ENCODE assay signal across 35 cellular contexts in genomic region chr22:45420011-45420410, GRCh38. TPM values are rescaled to one million over a fixed set of nuclear protein-coding genes. Genes with fewer than 3 reads are reported as not detected.
"Had no signal": no experiment of that assay in that cellular context is flagged by ENCODE, and none has a peak within 500 bp of the region (broad histone marks: within the 10 kb centered on the region; RNA-seq: fewer than 3 reads in every experiment).

No MANE protein-coding gene starts in this region.

- H3K27me3 Mint-ChIP-seq: activated B cell treated with CpG ODN at 0.5 μM for 24 hours; activated CD4-positive, alpha-beta memory T cell treated with anti-CD3 and anti-CD28 coated beads, Interleukin-2, amount 10 ng/mL, durations not matched to agents 7 days and 5 days; activated naive CD4-positive, alpha-beta T cell treated with anti-CD3 and anti-CD28 coated beads, Interleukin-2, amount 10 ng/mL, durations not matched to agents 7 days and 5 days; activated naive CD8-positive, alpha-beta T cell; activated naive CD8-positive, alpha-beta T cell treated with anti-CD3 and anti-CD28 coated beads, Interleukin-2, amount 50 U/mL, for 24 hours; activated T-cell treated with anti-CD3 and anti-CD28 coated beads, Interleukin-2, amount 50 U/mL, for 24 hours had no signal

- H3K4me3 Mint-ChIP-seq: activated B cell treated with CpG ODN at 0.5 μM for 24 hours; activated CD4-positive, alpha-beta memory T cell treated with anti-CD3 and anti-CD28 coated beads, Interleukin-2, amount 10 ng/mL, durations not matched to agents 7 days and 5 days; activated naive CD4-positive, alpha-beta T cell treated with anti-CD3 and anti-CD28 coated beads, Interleukin-2, amount 10 ng/mL, durations not matched to agents 7 days and 5 days; activated naive CD8-positive, alpha-beta T cell; activated naive CD8-positive, alpha-beta T cell treated with anti-CD3 and anti-CD28 coated beads, Interleukin-2, amount 50 U/mL, for 24 hours; activated T-cell treated with anti-CD3 and anti-CD28 coated beads, Interleukin-2, amount 50 U/mL, for 24 hours; brain had no signal

- H3K27ac ChIP-seq: KMS-11, PC-9, RWPE1, VCaP had no signal

- H3K4me3 ChIP-seq: PC-9 had no signal

- H3K36me3 Mint-ChIP-seq: activated naive CD8-positive, alpha-beta T cell had no signal

- H3K4me2 ChIP-seq: KMS-11, PC-9 had no signal

- DNase-seq: activated B cell treated with CpG ODN at 0.5 μM for 24 hours; activated CD4-positive, alpha-beta T cell treated with anti-CD3 and anti-CD28 coated beads for 1 hour; activated CD4-positive, alpha-beta T cell treated with anti-CD3 and anti-CD28 coated beads for 48 hours; activated naive CD4-positive, alpha-beta T cell treated with anti-CD3 and anti-CD28 coated beads, Interleukin-2, amount 10 ng/mL, durations not matched to agents 7 days and 5 days; activated naive CD8-positive, alpha-beta T cell treated with anti-CD3 and anti-CD28 coated beads, Interleukin-2, amount 50 U/mL, for 24 hours; activated T-cell treated with anti-CD3 and anti-CD28 coated beads, Interleukin-2, amount 50 U/mL, for 24 hours; anterior cingulate cortex; caudate nucleus; cerebellar nuclear complex; MM.1S; MV-4-11; NCI-H1092; NCI-H1436 treated with DMSO at 0.1 percent for 48 hours; NCI-H1694 treated with DMSO at 0.1 percent for 48 hours; NCI-H2029; NCI-H345; NCI-H524 treated with DMSO at 0.1 percent for 48 hours; NCI-H748 treated with DMSO at 0.1 percent for 48 hours; NK-92 treated with Interleukin-12 subunit alpha and Interleukin-12 subunit beta, amount 100 ng/mL, for 24 hours; PC-9; SW 1271; T-helper 1 cell; T-helper 2 cell; T-helper 9 cell had no signal

- H3K9ac ChIP-seq: KMS-11 had no signal

- H2AFZ ChIP-seq: PC-9 had no signal

- H3K4me1 Mint-ChIP-seq: brain had no signal

- ATAC-seq: activated naive CD8-positive, alpha-beta T cell treated with anti-CD3 and anti-CD28 coated beads, Interleukin-2, amount 50 U/mL, for 24 hours; Right ventricle myocardium inferior had no signal

- FAIRE-seq: bronchial epithelial cell, RCC 7860 had no signal

- H3K27ac Mint-ChIP-seq: activated B cell treated with CpG ODN at 0.5 μM for 24 hours; activated CD4-positive, alpha-beta memory T cell treated with anti-CD3 and anti-CD28 coated beads, Interleukin-2, amount 10 ng/mL, durations not matched to agents 7 days and 5 days; activated naive CD4-positive, alpha-beta T cell treated with anti-CD3 and anti-CD28 coated beads, Interleukin-2, amount 10 ng/mL, durations not matched to agents 7 days and 5 days; activated naive CD8-positive, alpha-beta T cell; activated naive CD8-positive, alpha-beta T cell treated with anti-CD3 and anti-CD28 coated beads, Interleukin-2, amount 50 U/mL, for 24 hours; activated T-cell treated with anti-CD3 and anti-CD28 coated beads, Interleukin-2, amount 50 U/mL, for 24 hours; activated T-helper 2 cell treated with anti-CD3 and anti-CD28 coated beads, Interferon-gamma antibody, Interleukin-2, Interleukin-4, amounts not matched to agents 10 μg/mL and 5 μg/mL and 100 μg/mL, durations not matched to agents 14 hours and 24 hours and 36 hours; brain had no signal

- H3K9me3 Mint-ChIP-seq: activated B cell treated with CpG ODN at 0.5 μM for 24 hours; activated CD4-positive, alpha-beta memory T cell treated with anti-CD3 and anti-CD28 coated beads, Interleukin-2, amount 10 ng/mL, durations not matched to agents 7 days and 5 days; activated naive CD4-positive, alpha-beta T cell treated with anti-CD3 and anti-CD28 coated beads, Interleukin-2, amount 10 ng/mL, durations not matched to agents 7 days and 5 days; activated naive CD8-positive, alpha-beta T cell treated with anti-CD3 and anti-CD28 coated beads, Interleukin-2, amount 50 U/mL, for 24 hours; activated T-cell treated with anti-CD3 and anti-CD28 coated beads, Interleukin-2, amount 50 U/mL, for 24 hours; activated T-helper 2 cell treated with anti-CD3 and anti-CD28 coated beads, Interferon-gamma antibody, Interleukin-2, Interleukin-4, amounts not matched to agents 10 μg/mL and 5 μg/mL and 100 μg/mL, durations not matched to agents 14 hours and 24 hours and 36 hours had no signal

RNA-seq across cellular contexts. Expression of gene SMC1B, which starts 6.6 kb away (rescaled TPM):
- total RNA-seq: bronchial epithelial cell, LHCN-M2, Right ventricle myocardium inferior had no signal
